ENCODE assay signal across 1 cellular context in the genomic region with DNA sequence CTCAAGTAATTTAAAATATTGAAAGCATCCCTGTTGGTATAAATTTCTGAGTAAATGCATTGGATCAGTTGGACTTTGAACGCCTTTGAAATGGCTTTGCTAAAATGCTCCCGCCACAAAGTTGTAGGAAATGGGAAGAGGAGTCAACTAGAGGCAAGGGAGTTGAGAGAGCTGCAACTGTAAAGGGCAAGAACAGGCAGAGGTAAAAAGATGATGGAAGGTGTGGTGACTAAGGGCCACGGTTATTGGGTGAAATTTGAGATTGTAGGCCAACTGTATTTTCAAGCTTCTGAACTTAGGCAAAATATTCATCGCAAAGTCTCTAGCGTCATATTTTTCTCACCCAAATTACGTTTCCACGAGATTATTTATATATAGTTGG.
A peak's percentile ranks its signal among the peaks of the same experiment; 100 is the strongest.
TF ChIP-seq lines count a peak whose summit lies in the region.

No MANE protein-coding gene starts in this region.

TF ChIP-seq in K562, 482 proteins besides CTCF, POLR2A, EP300 and RAD21:
- TF ChIP-seq, protein P1, sequence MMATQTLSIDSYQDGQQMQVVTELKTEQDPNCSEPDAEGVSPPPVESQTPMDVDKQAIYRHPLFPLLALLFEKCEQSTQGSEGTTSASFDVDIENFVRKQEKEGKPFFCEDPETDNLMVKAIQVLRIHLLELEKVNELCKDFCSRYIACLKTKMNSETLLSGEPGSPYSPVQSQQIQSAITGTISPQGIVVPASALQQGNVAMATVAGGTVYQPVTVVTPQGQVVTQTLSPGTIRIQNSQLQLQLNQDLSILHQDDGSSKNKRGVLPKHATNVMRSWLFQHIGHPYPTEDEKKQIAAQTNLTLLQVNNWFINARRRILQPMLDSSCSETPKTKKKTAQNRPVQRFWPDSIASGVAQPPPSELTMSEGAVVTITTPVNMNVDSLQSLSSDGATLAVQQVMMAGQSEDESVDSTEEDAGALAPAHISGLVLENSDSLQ (IDR thresholded peaks at IDR 0.05): 0 out of 2 replicates have a peak, but pooled peaks have one; percentile 3
- 0 out of 2 replicates have a peak, but pooled peaks have one; percentile 11 for TF ChIP-seq KHSRP (IDR thresholded peaks at IDR 0.05)
- TF ChIP-seq GABPA (tag; conservative IDR thresholded peaks at IDR 0.05; ENCODE audit: low read depth): no peak
- TF ChIP-seq BCLAF1 (IDR thresholded peaks at IDR 0.05; ENCODE audit: borderline replicate concordance in 1 of 2, control insufficient read depth in 1 of 2, low read depth in 2 of 2, low read length in 1 of 2): 0 out of 4 replicates have a peak, but pooled peaks of 1 of the 2 experiments have one; percentile 33
- TF ChIP-seq E2F8 (IDR thresholded peaks at IDR 0.05; ENCODE audit: low read depth, partially characterized antibody): peak; percentile 31
- peak; percentile 39 for TF ChIP-seq ARHGAP35 (IDR thresholded peaks at IDR 0.05; ENCODE audit: partially characterized antibody)
- no peak for TF ChIP-seq POLR3G (IDR thresholded peaks at IDR 0.05; ENCODE audit: extremely low read depth, insufficient read length, insufficient replicate concordance)
- TF ChIP-seq DDX20 (tag; IDR thresholded peaks at IDR 0.05; ENCODE audit: low read depth): 0 out of 2 replicates have a peak, but pooled peaks have one; percentile 21
- peak in 1 of 2 experiments; percentile 24; a peak in 1 of 4 replicates for TF ChIP-seq ARNT (IDR thresholded peaks at IDR 0.05)
